Comparison of ENCODE assay signal across 19 cellular contexts in genomic region chr9:71737455-71737854, GRCh38. TPM values are rescaled to one million over a fixed set of nuclear protein-coding genes. Genes with fewer than 3 reads are reported as not detected.
DNase-seq lines count a peak whose midpoint lies in the region; ATAC-seq and TF ChIP-seq lines count a peak whose summit lies in the region.
"Had no signal": no experiment of that assay in that cellular context is flagged by ENCODE, and none has a peak within 500 bp of the region (broad histone marks: within the 10 kb centered on the region; RNA-seq: fewer than 3 reads in every experiment).

No MANE protein-coding gene starts in this region.

- H4K20me1 ChIP-seq in PC-9 (ENCODE audit: insufficient read depth): no peaks in the 10 kb centered on the region

- peaks cover 15% of the 10 kb centered on the region for H3K4me1 Mint-ChIP-seq in activated T-cell treated with anti-CD3 and anti-CD28 coated beads, Interleukin-2, amount 50 U/mL, for 24 hours (ENCODE audit: low read depth)
- peaks cover 11% of the 10 kb centered on the region for H3K4me1 Mint-ChIP-seq in T-helper 17 cell

- peaks cover 5% of the 10 kb centered on the region; the same call in 1 of the 2 replicates for H3K79me2 ChIP-seq in PC-9 (ENCODE audit: low read depth)

- H3K9me3 Mint-ChIP-seq in activated T-cell treated with anti-CD3 and anti-CD28 coated beads, Interleukin-2, amount 50 U/mL, for 24 hours: no peaks in the 10 kb centered on the region
- H3K9me3 Mint-ChIP-seq: activated CD8-positive, alpha-beta T cell treated with anti-CD3 and anti-CD28 coated beads for 36 hours; activated T-helper 1 cell treated with anti-CD3 and anti-CD28 coated beads, Interleukin-12 subunit alpha, Interleukin-12 subunit beta, Interleukin-2, Interleukin-4 antibody, amounts not matched to agents 30 ng/mL and 10 ng/mL and 1 ng/mL, durations not matched to agents 14 hours and 24 hours and 36 hours had no signal

- H3K27ac Mint-ChIP-seq in activated T-cell treated with anti-CD3 and anti-CD28 coated beads, Interleukin-2, amount 50 U/mL, for 24 hours: peak overlapping the region; percentile 33
- no peak overlapping the region for H3K27ac Mint-ChIP-seq in T-helper 17 cell
- H3K27ac Mint-ChIP-seq: activated CD8-positive, alpha-beta T cell treated with anti-CD3 and anti-CD28 coated beads for 36 hours; activated T-helper 1 cell treated with anti-CD3 and anti-CD28 coated beads, Interleukin-12 subunit alpha, Interleukin-12 subunit beta, Interleukin-2, Interleukin-4 antibody, amounts not matched to agents 30 ng/mL and 10 ng/mL and 1 ng/mL, durations not matched to agents 14 hours and 24 hours and 36 hours had no signal

- H3K4me3 Mint-ChIP-seq in activated T-cell treated with anti-CD3 and anti-CD28 coated beads, Interleukin-2, amount 50 U/mL, for 24 hours: no peak overlapping the region
- no peak overlapping the region for H3K4me3 Mint-ChIP-seq in T-helper 17 cell
- H3K4me3 Mint-ChIP-seq: activated CD8-positive, alpha-beta T cell treated with anti-CD3 and anti-CD28 coated beads for 36 hours; activated T-helper 1 cell treated with anti-CD3 and anti-CD28 coated beads, Interleukin-12 subunit alpha, Interleukin-12 subunit beta, Interleukin-2, Interleukin-4 antibody, amounts not matched to agents 30 ng/mL and 10 ng/mL and 1 ng/mL, durations not matched to agents 14 hours and 24 hours and 36 hours had no signal

- no TSS peak for BruUV-seq in PC-9 (replicated peaks; lab: Mats Ljungman, UMichigan)

- H3K4me3 ChIP-seq in astrocyte of the spinal cord (ENCODE audit: low read depth, low read length) (no peak overlapping the region), upper lobe of right lung (no peak overlapping the region), PC-9 (no peak overlapping the region)
- H3K4me3 ChIP-seq: adrenal gland, coronary artery, hepatocyte, spleen, thyroid gland had no signal

- DNase-seq in activated T-cell treated with anti-CD3 and anti-CD28 coated beads, Interleukin-2, amount 50 U/mL, for 24 hours: no peak
- DNase-seq in activated T-cell treated with anti-CD3 and anti-CD28 coated beads for 4 hours (no peak), astrocyte of the spinal cord (ENCODE audit: low read depth, low spot score) (peak; percentile 23), kidney glomerular epithelial cell (lab: John Stamatoyannopoulos, UW) (peak; percentile 14), upper lobe of right lung (no peak), PC-9 (no peak), T-helper 17 cell (no peak), UCSD-AML1 (lab: John Stamatoyannopoulos, UW; ENCODE audit: unreplicated experiment) (no peak)
- DNase-seq: activated CD8-positive, alpha-beta T cell treated with anti-CD3 and anti-CD28 coated beads for 36 hours; DND-41; NCI-H2081; NCI-H526 treated with DMSO at 0.1 percent for 48 hours; posterior cingulate gyrus; spleen; thyroid gland had no signal

- H3F3A ChIP-seq in PC-9 (ENCODE audit: insufficient read depth, low read depth): 0 out of 2 replicates have a peak, but pooled peaks cover 8% of the 10 kb centered on the region

- no peak overlapping the region for H2AFZ ChIP-seq in PC-9
- H2AFZ ChIP-seq: hepatocyte had no signal

- peaks cover 63% of the 10 kb centered on the region for H3K36me3 ChIP-seq in upper lobe of right lung
- H3K36me3 ChIP-seq in PC-9 (ENCODE audit: low read depth): peaks cover 8% of the 10 kb centered on the region; the same call in 1 of the 2 replicates
- H3K36me3 ChIP-seq: thyroid gland had no signal

- H3K36me3 Mint-ChIP-seq in activated T-cell treated with anti-CD3 and anti-CD28 coated beads, Interleukin-2, amount 50 U/mL, for 24 hours (ENCODE audit: low read depth): peaks cover 90% of the 10 kb centered on the region
- peaks cover 8% of the 10 kb centered on the region for H3K36me3 Mint-ChIP-seq in T-helper 17 cell (ENCODE audit: low read depth)

- TF ChIP-seq CTCF in astrocyte of the spinal cord (IDR thresholded peaks at IDR 0.05; ENCODE audit: low read depth, low read length) (no peak), upper lobe of right lung (IDR thresholded peaks at IDR 0.05) (no peak), PC-9 (conservative IDR thresholded peaks at IDR 0.05) (no peak)

- H3K9me3 ChIP-seq in upper lobe of right lung (no peaks in the 10 kb centered on the region), PC-9 (ENCODE audit: insufficient read depth, low read depth) (no peaks in the 10 kb centered on the region), T-helper 17 cell (ENCODE audit: control insufficient read depth, low read length, poor library complexity, severe bottlenecking) (no peaks in the 10 kb centered on the region)
- H3K9me3 ChIP-seq: adrenal gland, spleen, thyroid gland had no signal

- POLR2A ChIA-PET in PC-9 (lab: Charles Lee; ENCODE audit: unreplicated experiment): interaction anchor here (0.5 kb wide), 1 partner anchor 106 kb away, joined by 8 read pairs; no protein-coding TSS in a partner anchor

- H3K9me2 ChIP-seq in PC-9 (ENCODE audit: insufficient read depth): no peaks in the 10 kb centered on the region

- no peak overlapping the region for H3K4me2 ChIP-seq in PC-9
- H3K4me2 ChIP-seq: hepatocyte had no signal

- H3K27me3 Mint-ChIP-seq in activated T-cell treated with anti-CD3 and anti-CD28 coated beads, Interleukin-2, amount 50 U/mL, for 24 hours: no peaks in the 10 kb centered on the region
- no peaks in the 10 kb centered on the region for H3K27me3 Mint-ChIP-seq in T-helper 17 cell
- H3K27me3 Mint-ChIP-seq: activated CD8-positive, alpha-beta T cell treated with anti-CD3 and anti-CD28 coated beads for 36 hours had no signal

- no peaks in the 10 kb centered on the region for H3K27me3 ChIP-seq in upper lobe of right lung
- H3K27me3 ChIP-seq in PC-9 (ENCODE audit: insufficient read depth, low read depth): no peaks in the 10 kb centered on the region
- H3K27me3 ChIP-seq: adrenal gland, hepatocyte, spleen, thyroid gland had no signal

- H3K27ac ChIP-seq in upper lobe of right lung (no peak overlapping the region), PC-9 (no peak overlapping the region)
- H3K27ac ChIP-seq: adrenal gland, coronary artery, hepatocyte, spleen, thyroid gland had no signal

- H3K4me1 ChIP-seq in upper lobe of right lung: peaks cover 4% of the 10 kb centered on the region
- H3K4me1 ChIP-seq in PC-9 (replicated peaks; ENCODE audit: insufficient read depth): peaks cover 21% of the 10 kb centered on the region
- H3K4me1 ChIP-seq: adrenal gland, thyroid gland had no signal

- in situ Hi-C loops in astrocyte of the spinal cord (cut with HindIII; ENCODE audit: low sequenced_read_pairs): no loop called here

- intact Hi-C loops in upper lobe of right lung (cut with DNase I): no loop called here
- intact Hi-C loops in PC-9 (cut with micrococcal nuclease; ENCODE audit: unreplicated experiment): no loop called here

- CTCF ChIA-PET in PC-9 (lab: Charles Lee): no interaction called here

- ATAC-seq in upper lobe of right lung (peak; percentile 49), T-helper 17 cell (no peak)
- ATAC-seq: activated CD8-positive, alpha-beta T cell treated with anti-CD3 and anti-CD28 coated beads for 36 hours had no signal

RNA-seq across cellular contexts. Expression of gene CEMIP2, which starts 30.9 kb away (rescaled TPM):
- total RNA-seq in upper lobe of right lung: 219 TPM
- total RNA-seq in PC-9 (2021): 60.7 and 77.0 TPM in 2 replicates
- 100 to 1,000 TPM; 129 to 240 TPM for total RNA-seq in T-helper 17 cell

Comparison
In these comparisons a context has a peak if more than half of its experiments do, and no peak if none do; other contexts are left out.
1. DNase-seq: peak in astrocyte of the spinal cord (single experiment) and kidney glomerular epithelial cell (single experiment); none in activated T-cell treated with anti-CD3 and anti-CD28 coated beads, Interleukin-2, amount 50 U/mL, for 24 hours (single experiment), activated T-cell treated with anti-CD3 and anti-CD28 coated beads for 4 hours (single experiment), upper lobe of right lung (single experiment), PC-9 (0 of 2), T-helper 17 cell (0 of 3) and UCSD-AML1 (single experiment).